18 cellular contexts compared by ENCODE assay signal in the genomic region with DNA sequence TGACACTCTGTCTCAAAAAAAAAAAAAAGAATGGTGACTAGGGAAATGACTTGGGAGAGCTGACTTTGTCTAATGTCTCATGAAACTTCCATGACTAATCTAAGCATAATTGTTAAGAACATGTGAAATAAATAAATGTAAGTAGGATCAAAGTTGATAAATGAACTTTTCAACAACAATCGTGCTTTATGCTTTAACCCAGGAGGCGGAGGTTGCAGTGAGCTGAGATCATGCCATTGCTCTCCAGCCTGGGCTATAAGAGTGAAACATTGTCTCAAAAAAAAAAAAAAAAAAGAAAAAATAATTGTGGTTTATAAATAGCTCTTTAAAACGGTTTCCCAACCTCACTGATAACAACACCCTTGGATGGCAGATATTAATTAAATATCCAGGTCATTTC. TPM values are rescaled to one million over a fixed set of nuclear protein-coding genes. Genes with fewer than 3 reads are reported as not detected.
A peak's percentile ranks its signal among the peaks of the same experiment; 100 is the strongest.
DNase-seq lines count a peak whose midpoint lies in the region; ATAC-seq lines count a peak whose summit lies in the region.
"Had no signal": no experiment of that assay in that cellular context is flagged by ENCODE, and none has a peak within 500 bp of the region (broad histone marks: within the 10 kb centered on the region; RNA-seq: fewer than 3 reads in every experiment).

No MANE protein-coding gene starts in this region.

- ATAC-seq in HG03175 (IDR thresholded peaks at IDR 0.05; ENCODE audit: unreplicated experiment), result no peak
- ATAC-seq: A549, GM12878, GM23338, HCT116 had no signal

- DNase-seq in SK-MEL-5 (ENCODE audit: low read depth, low spot score) (peak; percentile 44), amniotic epithelial cell (ENCODE audit: low read depth) (peak; percentile 22), pons (ENCODE audit: low spot score) (peak; percentile 14), COLO829 (ENCODE audit: low spot score) (no peak), DMS153 (lab: John Stamatoyannopoulos, UW) (no peak)
- DNase-seq: 8988T; C1 segment of cervical spinal cord; CD4-positive, alpha-beta memory T cell; DMS79; EL; GDM1; H9; HFFc6 had no signal

- in situ Hi-C loops in SK-MEL-5 (cut with HindIII; ENCODE audit: low pct_unique_long_range_greater_than_20kb, low sequenced_read_pairs), result no loop called here

RNA-seq across cellular contexts. Expression of a gene that starts 12.9 kb away (rescaled TPM):
- 53.8 and 68.6 TPM in 2 replicates for total RNA-seq in SK-MEL-5 (2014; rRNA removed; shearing (Covaris generic))
- polyA plus RNA-seq in SK-MEL-5 (2015; cell fraction: cytosol; rRNA removed), result 76.2 and 101 TPM in 2 replicates
- polyA plus RNA-seq in SK-MEL-5 (2015; cell fraction: nucleus; rRNA removed), result 284 and 336 TPM in 2 replicates

RNA-seq across cellular contexts. Expression of a gene that starts 50.2 kb away (rescaled TPM):
- 3.4 and 4.1 TPM in 2 replicates for total RNA-seq in SK-MEL-5 (2014; rRNA removed; shearing (Covaris generic))
- 11.2 and 13.0 TPM in 2 replicates for polyA plus RNA-seq in SK-MEL-5 (2015; cell fraction: cytosol; rRNA removed)
- polyA plus RNA-seq in SK-MEL-5 (2015; cell fraction: nucleus; rRNA removed), result 4.2 and 13.6 TPM in 2 replicates

RNA-seq across cellular contexts. Expression of a gene that starts 50.5 kb away (rescaled TPM):
- total RNA-seq in SK-MEL-5 (2014; rRNA removed; shearing (Covaris generic)), result 69.0 and 73.4 TPM in 2 replicates
- polyA plus RNA-seq in SK-MEL-5 (2015; cell fraction: cytosol; rRNA removed), result 172 and 195 TPM in 2 replicates
- 63.9 and 65.3 TPM in 2 replicates for polyA plus RNA-seq in SK-MEL-5 (2015; cell fraction: nucleus; rRNA removed)

Comparison
In these comparisons a context has a peak if more than half of its experiments do, and no peak if none do; other contexts are left out.
1. DNase-seq: peak in SK-MEL-5 (single experiment), amniotic epithelial cell (single experiment) and pons (single experiment); none in COLO829 (single experiment) and DMS153 (single experiment).